ENCODE assay signal across 8 cellular contexts in the genomic region with DNA sequence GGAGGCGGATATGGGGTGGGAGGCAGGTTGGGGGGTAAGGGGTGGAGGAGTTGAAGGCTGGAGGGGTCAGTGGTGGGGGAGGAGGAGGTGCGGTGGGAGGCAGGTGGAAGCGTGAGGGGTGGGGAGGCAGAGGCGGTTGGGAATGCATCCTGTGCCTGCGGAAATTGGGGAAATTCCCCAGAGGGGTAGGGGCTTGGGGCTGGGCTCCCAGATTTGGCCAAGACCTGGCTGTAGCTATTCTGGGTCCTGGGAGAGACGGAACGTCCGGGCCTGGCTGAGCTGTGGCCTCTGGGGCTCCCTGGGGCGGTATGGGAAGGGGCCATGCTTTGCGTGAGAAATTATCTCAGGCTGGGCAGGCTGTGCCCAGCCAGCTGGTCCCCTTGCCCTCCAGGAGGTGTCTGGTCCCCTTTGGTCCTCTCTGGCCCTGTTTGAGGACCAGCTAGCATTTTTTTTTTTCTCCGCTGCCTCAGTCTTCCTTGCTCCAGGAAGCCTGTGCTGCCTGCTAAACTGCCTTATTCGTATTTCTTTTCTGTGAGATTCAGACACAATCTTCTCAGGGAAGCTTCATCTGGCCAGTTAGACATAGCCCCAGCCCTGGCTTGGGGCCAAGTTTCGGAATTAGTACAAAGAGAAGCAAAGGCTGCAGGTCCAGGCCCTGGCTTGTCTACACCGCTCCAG. TPM values are rescaled to one million over a fixed set of nuclear protein-coding genes. Genes with fewer than 3 reads are reported as not detected.
DNase-seq lines count a peak whose midpoint lies in the region; ATAC-seq and TF ChIP-seq lines count a peak whose summit lies in the region.

No MANE protein-coding gene starts in this region.

- ATAC-seq in GM19043 (IDR thresholded peaks at IDR 0.05; ENCODE audit: low read depth, unreplicated experiment) = peak; percentile 84
- peak; percentile 79 for ATAC-seq in HG03139 (IDR thresholded peaks at IDR 0.05; ENCODE audit: unreplicated experiment)

- peak overlapping the region in 6 of 8 donors; percentile 17 to 59 (median 30) for H3K4me3 Mint-ChIP-seq in CD4-positive, alpha-beta memory T cell
- no peak overlapping the region for H3K4me3 Mint-ChIP-seq in endodermal cell

- intact Hi-C loops in CD4-positive, alpha-beta memory T cell (cut with micrococcal nuclease) = no loop called here
- intact Hi-C loops in vagina (cut with DNase I) = no loop called here

- H3K36me3 Mint-ChIP-seq in CD4-positive, alpha-beta memory T cell = peaks cover 0 to 2% of the 10 kb centered on the region in 2 donors
- no peaks in the 10 kb centered on the region for H3K36me3 Mint-ChIP-seq in endodermal cell (ENCODE audit: low read depth)

- no peaks in the 10 kb centered on the region for H4K20me1 ChIP-seq in OCI-LY3 (ENCODE audit: insufficient read depth, low read length)

- peaks cover 2 to 6% of the 10 kb centered on the region in 2 donors for H3K27me3 Mint-ChIP-seq in CD4-positive, alpha-beta memory T cell
- H3K27me3 Mint-ChIP-seq in endodermal cell (ENCODE audit: insufficient read depth) = no peaks in the 10 kb centered on the region

- no peaks in the 10 kb centered on the region for H3K9me3 Mint-ChIP-seq in CD4-positive, alpha-beta memory T cell
- peaks cover 1% of the 10 kb centered on the region for H3K9me3 Mint-ChIP-seq in endodermal cell

- H3K4me1 Mint-ChIP-seq in CD4-positive, alpha-beta memory T cell = peaks cover 0 to 11% (median 3%) of the 10 kb centered on the region in 4 donors
- no peaks in the 10 kb centered on the region for H3K4me1 Mint-ChIP-seq in endodermal cell

- H3K9ac ChIP-seq in OCI-LY3 (ENCODE audit: low read length) (peak overlapping the region; percentile 56; the same call in 1 of the 2 replicates), endodermal cell (ENCODE audit: extremely low read depth, low read length, poor library complexity, severe bottlenecking) (no peak overlapping the region)

- H3K27me3 ChIP-seq in CD4-positive, alpha-beta memory T cell (ENCODE audit: insufficient read depth, low read length) = no peaks in the 10 kb centered on the region
- H3K27me3 ChIP-seq in OCI-LY3 (ENCODE audit: low read depth, low read length) (no peaks in the 10 kb centered on the region), endodermal cell (ENCODE audit: control insufficient read depth, insufficient read depth, low read length, poor library complexity, severe bottlenecking) (no peaks in the 10 kb centered on the region), vagina (no peaks in the 10 kb centered on the region)

- peak overlapping the region; percentile 60; the same call in 1 of the 2 replicates for H2AFZ ChIP-seq in OCI-LY3 (ENCODE audit: low read depth, low read length)

- H3K79me2 ChIP-seq in OCI-LY3 (ENCODE audit: low read length) = no peaks in the 10 kb centered on the region

- no peak overlapping the region for H3K27ac ChIP-seq in CD4-positive, alpha-beta memory T cell (ENCODE audit: low read depth, low read length)
- H3K27ac ChIP-seq in OCI-LY3 (ENCODE audit: low read length) (peak overlapping the region; percentile 76), endodermal cell (ENCODE audit: low read depth, low read length) (peak overlapping the region; percentile 72), vagina (peak overlapping the region; percentile 94)

- TF ChIP-seq POLR2A in vagina (IDR thresholded peaks at IDR 0.05) = no peak

- H3K36me3 ChIP-seq in CD4-positive, alpha-beta memory T cell (ENCODE audit: insufficient read depth, low read length) = no peaks in the 10 kb centered on the region
- H3K36me3 ChIP-seq in OCI-LY3 (replicated peaks; ENCODE audit: low read depth, low read length) = no peaks in the 10 kb centered on the region
- H3K36me3 ChIP-seq in endodermal cell (ENCODE audit: control insufficient read depth, insufficient read depth, low read length) = no peaks in the 10 kb centered on the region
- H3K36me3 ChIP-seq in vagina = no peaks in the 10 kb centered on the region

- POLR2A ChIA-PET in CD4-positive, alpha-beta memory T cell (lab: Charles Lee; ENCODE audit: partially characterized antibody) = interaction anchor here (1.2 to 1.3 kb wide), 2 partner anchors 8 to 11 kb away, joined by 3 read pairs; no protein-coding TSS in a partner anchor

- H3K9me3 ChIP-seq in CD4-positive, alpha-beta memory T cell (ENCODE audit: control insufficient read depth in 1 of 2, low read length in 2 of 2) = no peaks in the 10 kb centered on the region
- H3K9me3 ChIP-seq in OCI-LY3 (ENCODE audit: insufficient read depth, low read length) (no peaks in the 10 kb centered on the region), endodermal cell (ENCODE audit: control insufficient read depth, low read length) (no peaks in the 10 kb centered on the region), vagina (no peaks in the 10 kb centered on the region)

- CTCF ChIA-PET in CD4-positive, alpha-beta memory T cell (lab: Charles Lee; ENCODE audit: partially characterized antibody) = interaction anchor here (0.8 kb wide), 1 partner anchor 104 kb away, joined by 3 read pairs; no protein-coding TSS in a partner anchor

- no peak for DNase-seq in CD4-positive, alpha-beta memory T cell
- DNase-seq in endodermal cell (peak; percentile 83), middle frontal gyrus (ENCODE audit: extremely low spot score, low spot score) (peak; percentile 26), vagina (ENCODE audit: extremely low spot score in 2 of 2) (no peak), cortex of kidney (lab: John Stamatoyannopoulos, UW) (no peak)

- TF ChIP-seq CTCF in OCI-LY3 (IDR thresholded peaks at IDR 0.05; ENCODE audit: low read depth, low read length) = no peak
- no peak for TF ChIP-seq CTCF in endodermal cell (conservative IDR thresholded peaks at IDR 0.05)
- no peak for TF ChIP-seq CTCF in vagina (IDR thresholded peaks at IDR 0.05)

- 65 to 76% methylated on average over 4 to 13 of the region's 14 CpGs for WGBS in endodermal cell (ENCODE audit: insufficient coverage in 1 of 2, insufficient read length in 1 of 2), 2 experiments

- no peak overlapping the region for H3K4me3 ChIP-seq in CD4-positive, alpha-beta memory T cell (ENCODE audit: low read length in 2 of 2)
- H3K4me3 ChIP-seq in OCI-LY3 (ENCODE audit: low read length) (peak overlapping the region; percentile 69), endodermal cell (ENCODE audit: low read length) (no peak overlapping the region), vagina (peak overlapping the region; percentile 68)

- H3K4me2 ChIP-seq in OCI-LY3 (ENCODE audit: low read length) = peak overlapping the region; percentile 82

- peak overlapping the region in 1 of 7 donors; percentile 82 for H3K27ac Mint-ChIP-seq in CD4-positive, alpha-beta memory T cell
- no peak overlapping the region for H3K27ac Mint-ChIP-seq in endodermal cell

- peaks cover 5% of the 10 kb centered on the region for H3K4me1 ChIP-seq in CD4-positive, alpha-beta memory T cell (ENCODE audit: insufficient read depth, low read length)
- H3K4me1 ChIP-seq in OCI-LY3 (ENCODE audit: low read length) = peaks cover 17% of the 10 kb centered on the region
- no peaks in the 10 kb centered on the region for H3K4me1 ChIP-seq in endodermal cell (ENCODE audit: control insufficient read depth, insufficient read depth, low read length)
- H3K4me1 ChIP-seq in vagina = peaks cover 21% of the 10 kb centered on the region

RNA-seq across cellular contexts. Expression of a gene that starts 7.3 kb away (rescaled TPM):
- total RNA-seq in CD4-positive, alpha-beta memory T cell = 100 to 1,000 TPM in 1 of 2 experiments, 10 to 100 TPM in 1; 95.0 to 101 TPM
- polyA plus RNA-seq in CD4-positive, alpha-beta memory T cell = 100 to 1,000 TPM; 118 to 127 TPM
- total RNA-seq in endodermal cell = 1 to 10 TPM in 1 of 2 donors, under 1 TPM in 1; 0.51 to 1.1 TPM
- 1.4 TPM for polyA plus RNA-seq in endodermal cell (2013, experiment 1 of 2)
- polyA plus RNA-seq in endodermal cell (2013, experiment 2 of 2) = 2.1 TPM
- 22.3 TPM for total RNA-seq in vagina

RNA-seq across cellular contexts. Expression of a gene that starts 27.2 kb away (rescaled TPM):
- 100 to 1,000 TPM; 523 to 560 TPM for total RNA-seq in CD4-positive, alpha-beta memory T cell
- polyA plus RNA-seq in CD4-positive, alpha-beta memory T cell = 1,000 to 10,000 TPM; 1,629 to 1,970 TPM
- total RNA-seq in endodermal cell (1,000 to 10,000 TPM; 1,658 to 1,721 TPM), vagina (625 TPM)
- polyA plus RNA-seq in endodermal cell (2013, experiment 1 of 2) = 2,166 TPM
- polyA plus RNA-seq in endodermal cell (2013, experiment 2 of 2) = 2,122 TPM

RNA-seq across cellular contexts. Expression of a gene that starts 54.8 kb away (rescaled TPM):
- total RNA-seq in CD4-positive, alpha-beta memory T cell = 1 to 10 TPM; 8.4 to 8.6 TPM
- polyA plus RNA-seq in CD4-positive, alpha-beta memory T cell = 10 to 100 TPM; 11.3 to 18.1 TPM
- total RNA-seq in endodermal cell = 100 to 1,000 TPM; 109 to 202 TPM
- 391 TPM for polyA plus RNA-seq in endodermal cell (2013, experiment 1 of 2)
- polyA plus RNA-seq in endodermal cell (2013, experiment 2 of 2) = 343 TPM
- total RNA-seq in vagina = 4.2 TPM

Comparison
In these comparisons a context has a peak if more than half of its experiments do, and no peak if none do; other contexts are left out.
1. DNase-seq: peak in endodermal cell (single experiment) and middle frontal gyrus (single experiment); none in CD4-positive, alpha-beta memory T cell (0 of 5), vagina (0 of 2) and cortex of kidney (single experiment).
2. H3K4me3 ChIP-seq: peak in OCI-LY3 (single experiment) and vagina (2 of 2); none in CD4-positive, alpha-beta memory T cell (0 of 2) and endodermal cell (single experiment).
3. RNA of a gene that starts 7.3 kb away (total RNA-seq): 95.0 to 101 TPM in CD4-positive, alpha-beta memory T cell and 22.3 TPM in vagina (single experiment); 0.51 to 1.1 TPM in endodermal cell; every median in the first group is over 10 times any median in the second.
4. RNA of a gene that starts 54.8 kb away (total RNA-seq): 109 to 202 TPM in endodermal cell; 8.4 to 8.6 TPM in CD4-positive, alpha-beta memory T cell and 4.2 TPM in vagina (single experiment); every median in the first group is over 10 times any median in the second.